Comparison of ENCODE assay signal across 10 cellular contexts in the genomic region with DNA sequence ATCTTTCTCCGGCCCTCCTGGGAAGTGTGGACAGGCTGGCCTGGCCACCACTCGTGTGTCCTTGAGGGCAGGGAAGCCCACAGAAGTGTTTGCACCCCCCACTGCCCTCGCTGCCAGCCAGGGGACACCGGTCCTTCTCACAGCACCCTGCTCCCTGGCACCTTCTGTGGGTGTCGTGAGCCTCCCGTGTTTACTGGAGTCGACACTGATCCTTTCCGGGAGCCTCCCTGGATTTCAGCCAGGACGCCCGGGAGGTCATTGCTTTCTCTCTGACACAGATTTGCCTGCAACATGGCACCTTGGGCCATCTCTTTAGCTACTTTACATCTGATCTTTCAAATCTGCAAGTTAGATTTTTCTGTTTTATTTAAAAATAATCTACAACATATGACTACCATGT.
A peak's percentile ranks its signal among the peaks of the same experiment; 100 is the strongest.
DNase-seq lines count a peak whose midpoint lies in the region; ATAC-seq, FAIRE-seq and TF ChIP-seq lines count a peak whose summit lies in the region.
"Had no signal": no experiment of that assay in that cellular context is flagged by ENCODE, and none has a peak within 500 bp of the region (broad histone marks: within the 10 kb centered on the region; RNA-seq: fewer than 3 reads in every experiment).

No MANE protein-coding gene starts in this region.

- peaks cover 92% of the 10 kb centered on the region for H3K36me3 Mint-ChIP-seq in activated T-cell treated with anti-CD3 and anti-CD28 coated beads, Interleukin-2, amount 50 U/mL, for 24 hours (ENCODE audit: low read depth)

- peaks cover 50% of the 10 kb centered on the region for H3K4me1 Mint-ChIP-seq in activated T-cell treated with anti-CD3 and anti-CD28 coated beads, Interleukin-2, amount 50 U/mL, for 24 hours (ENCODE audit: low read depth)

- 52 to 69% (median 62%) methylated on average over 10 of the region's 10 CpGs for WGBS in heart left ventricle, 4 donors

- peaks cover 8% of the 10 kb centered on the region for H3K9me3 Mint-ChIP-seq in activated T-cell treated with anti-CD3 and anti-CD28 coated beads, Interleukin-2, amount 50 U/mL, for 24 hours

- H3K4me3 Mint-ChIP-seq in activated T-cell treated with anti-CD3 and anti-CD28 coated beads, Interleukin-2, amount 50 U/mL, for 24 hours = no peak overlapping the region

- H3K4me1 ChIP-seq in heart left ventricle (peaks cover 0 to 20% (median 3%) of the 10 kb centered on the region in 12 donors), skeletal muscle tissue (ENCODE audit: control insufficient read depth in 3 of 3, insufficient read depth in 3 of 3, low read length in 3 of 3) (peaks cover 4 to 21% (median 11%) of the 10 kb centered on the region in 3 donors)

- H3K27ac Mint-ChIP-seq in activated T-cell treated with anti-CD3 and anti-CD28 coated beads, Interleukin-2, amount 50 U/mL, for 24 hours = peak overlapping the region; percentile 89

- H3K9ac ChIP-seq in skeletal muscle tissue (ENCODE audit: low read depth in 1 of 3, low read length in 3 of 3) = peak overlapping the region in 2 of 3 donors; percentile 35 to 58

- DNase-seq in activated T-cell treated with anti-CD3 and anti-CD28 coated beads, Interleukin-2, amount 50 U/mL, for 24 hours = peak; percentile 20
- DNase-seq in activated T-cell treated with anti-CD3 and anti-CD28 coated beads for 4 hours = no peak
- peak in 3 of 5 donors; percentile 47 to 82 (median 73) for DNase-seq in heart left ventricle
- no peak for DNase-seq in HPDE6-E6E7 (ENCODE audit: extremely low spot score)
- no peak for DNase-seq in D721Med (ENCODE audit: insufficient read length, low spot score)
- DNase-seq: DMS79, NCI-H1694 treated with DMSO at 0.1 percent for 48 hours had no signal

- no peak for TF ChIP-seq POLR2A in heart left ventricle (IDR thresholded peaks at IDR 0.05)

- intact Hi-C loops in heart left ventricle (cut with DNase I) = no loop called here

- TF ChIP-seq CTCF in heart left ventricle (IDR thresholded peaks at IDR 0.05) (no peak), D721Med (IDR thresholded peaks at IDR 0.05; ENCODE audit: insufficient read depth, missing control alignments) (no peak)

- H3K27me3 ChIP-seq in heart left ventricle (no peaks in the 10 kb centered on the region), skeletal muscle tissue (ENCODE audit: control insufficient read depth in 3 of 3, insufficient read depth in 3 of 3, low read length in 3 of 3) (no peaks in the 10 kb centered on the region)

- H3K9me3 ChIP-seq in heart left ventricle (peaks cover 0 to 12% (median 3%) of the 10 kb centered on the region in 12 donors), skeletal muscle tissue (ENCODE audit: control insufficient read depth in 3 of 3, low read length in 3 of 3) (peaks cover 0 to 4% (median 0%) of the 10 kb centered on the region in 3 donors)

- H3K27ac ChIP-seq in heart left ventricle (peak overlapping the region in 1 of 12 donors; percentile 22), skeletal muscle tissue (ENCODE audit: low read depth, low read length) (peak overlapping the region; percentile 64)

- ATAC-seq in SK-N-SH treated with all-trans-retinoic acid at 6 μM for 48 hours = peak; percentile 9; the same call in 2 of the 3 replicates
- peak; percentile 54 to 82 (median 76) for ATAC-seq in heart left ventricle
- no peak for ATAC-seq in GM19351 (IDR thresholded peaks at IDR 0.05; ENCODE audit: unreplicated experiment)

- no peak for FAIRE-seq in D721Med (lab: Jason Lieb, UNC)

- H3K4me3 ChIP-seq in heart left ventricle = no peak overlapping the region
- peak overlapping the region in 1 of 3 donors; percentile 41 for H3K4me3 ChIP-seq in skeletal muscle tissue (ENCODE audit: low read length in 3 of 3)

- no peaks in the 10 kb centered on the region for H3K27me3 Mint-ChIP-seq in activated T-cell treated with anti-CD3 and anti-CD28 coated beads, Interleukin-2, amount 50 U/mL, for 24 hours

- H3K36me3 ChIP-seq in heart left ventricle = peaks cover 0 to 80% (median 58%) of the 10 kb centered on the region in 9 donors
- peaks cover 26 to 38% (median 37%) of the 10 kb centered on the region in 3 donors for H3K36me3 ChIP-seq in skeletal muscle tissue (ENCODE audit: control insufficient read depth in 3 of 3, insufficient read depth in 3 of 3, low read length in 3 of 3)

TF ChIP-seq in SK-N-SH treated with all-trans-retinoic acid at 6 μM for 48 hours, 23 proteins besides CTCF, POLR2A, EP300 and RAD21:
- TF ChIP-seq CSDC2 (CRISPR knock-in tag; IDR thresholded peaks at IDR 0.05) (no peak), PPARA (CRISPR knock-in tag; IDR thresholded peaks at IDR 0.05; ENCODE audit: borderline replicate concordance) (no peak), GLIS3 (CRISPR knock-in tag; IDR thresholded peaks at IDR 0.05) (no peak), OSR1 (CRISPR knock-in tag; IDR thresholded peaks at IDR 0.05) (no peak), ZNF8 (CRISPR knock-in tag; IDR thresholded peaks at IDR 0.05) (no peak)
- TF ChIP-seq, protein P1, sequence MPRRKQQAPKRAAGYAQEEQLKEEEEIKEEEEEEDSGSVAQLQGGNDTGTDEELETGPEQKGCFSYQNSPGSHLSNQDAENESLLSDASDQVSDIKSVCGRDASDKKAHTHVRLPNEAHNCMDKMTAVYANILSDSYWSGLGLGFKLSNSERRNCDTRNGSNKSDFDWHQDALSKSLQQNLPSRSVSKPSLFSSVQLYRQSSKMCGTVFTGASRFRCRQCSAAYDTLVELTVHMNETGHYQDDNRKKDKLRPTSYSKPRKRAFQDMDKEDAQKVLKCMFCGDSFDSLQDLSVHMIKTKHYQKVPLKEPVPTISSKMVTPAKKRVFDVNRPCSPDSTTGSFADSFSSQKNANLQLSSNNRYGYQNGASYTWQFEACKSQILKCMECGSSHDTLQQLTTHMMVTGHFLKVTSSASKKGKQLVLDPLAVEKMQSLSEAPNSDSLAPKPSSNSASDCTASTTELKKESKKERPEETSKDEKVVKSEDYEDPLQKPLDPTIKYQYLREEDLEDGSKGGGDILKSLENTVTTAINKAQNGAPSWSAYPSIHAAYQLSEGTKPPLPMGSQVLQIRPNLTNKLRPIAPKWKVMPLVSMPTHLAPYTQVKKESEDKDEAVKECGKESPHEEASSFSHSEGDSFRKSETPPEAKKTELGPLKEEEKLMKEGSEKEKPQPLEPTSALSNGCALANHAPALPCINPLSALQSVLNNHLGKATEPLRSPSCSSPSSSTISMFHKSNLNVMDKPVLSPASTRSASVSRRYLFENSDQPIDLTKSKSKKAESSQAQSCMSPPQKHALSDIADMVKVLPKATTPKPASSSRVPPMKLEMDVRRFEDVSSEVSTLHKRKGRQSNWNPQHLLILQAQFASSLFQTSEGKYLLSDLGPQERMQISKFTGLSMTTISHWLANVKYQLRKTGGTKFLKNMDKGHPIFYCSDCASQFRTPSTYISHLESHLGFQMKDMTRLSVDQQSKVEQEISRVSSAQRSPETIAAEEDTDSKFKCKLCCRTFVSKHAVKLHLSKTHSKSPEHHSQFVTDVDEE (CRISPR knock-in tag; IDR thresholded peaks at IDR 0.05) = no peak
- TF ChIP-seq, protein P2, sequence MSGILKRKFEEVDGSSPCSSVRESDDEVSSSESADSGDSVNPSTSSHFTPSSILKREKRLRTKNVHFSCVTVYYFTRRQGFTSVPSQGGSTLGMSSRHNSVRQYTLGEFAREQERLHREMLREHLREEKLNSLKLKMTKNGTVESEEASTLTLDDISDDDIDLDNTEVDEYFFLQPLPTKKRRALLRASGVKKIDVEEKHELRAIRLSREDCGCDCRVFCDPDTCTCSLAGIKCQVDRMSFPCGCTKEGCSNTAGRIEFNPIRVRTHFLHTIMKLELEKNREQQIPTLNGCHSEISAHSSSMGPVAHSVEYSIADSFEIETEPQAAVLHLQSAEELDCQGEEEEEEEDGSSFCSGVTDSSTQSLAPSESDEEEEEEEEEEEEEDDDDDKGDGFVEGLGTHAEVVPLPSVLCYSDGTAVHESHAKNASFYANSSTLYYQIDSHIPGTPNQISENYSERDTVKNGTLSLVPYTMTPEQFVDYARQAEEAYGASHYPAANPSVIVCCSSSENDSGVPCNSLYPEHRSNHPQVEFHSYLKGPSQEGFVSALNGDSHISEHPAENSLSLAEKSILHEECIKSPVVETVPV (CRISPR knock-in tag; IDR thresholded peaks at IDR 0.05) = no peak

Comparison
In these comparisons a context has a peak if more than half of its experiments do, and no peak if none do; other contexts are left out.
1. DNase-seq: peak in activated T-cell treated with anti-CD3 and anti-CD28 coated beads, Interleukin-2, amount 50 U/mL, for 24 hours (single experiment) and heart left ventricle (3 of 5); none in activated T-cell treated with anti-CD3 and anti-CD28 coated beads for 4 hours (single experiment), HPDE6-E6E7 (single experiment) and D721Med (single experiment).